In genomic region chr10:114541081-114541833, GRCh38 we compare ENCODE assay signal across 7 cellular contexts.
DNase-seq lines count a peak whose midpoint lies in the region; ATAC-seq and TF ChIP-seq lines count a peak whose summit lies in the region.

No MANE protein-coding gene starts in this region.

- DNase-seq in LHCN-M2 (ENCODE audit: low read depth) (peak; percentile 67), left ventricle myocardium inferior (peak; percentile 62), head of caudate nucleus (no peak), medulla oblongata (ENCODE audit: extremely low spot score) (no peak)
- peak; percentile 32 to 47 for DNase-seq in activated T-helper 1 cell treated with anti-CD3 and anti-CD28 coated beads, Interleukin-2, amount 50 U/mL, for 16 hours (ENCODE audit: low read depth in 1 of 2, low spot score in 1 of 2)
- DNase-seq in stimulated activated CD8-positive, alpha-beta memory T cell treated with anti-CD3 and anti-CD28 coated beads, Interleukin-15, amount 100 ng/mL, for 4 hours (ENCODE audit: low read depth in 2 of 2), result peak; percentile 35 to 48

- H3K36me3 ChIP-seq in left ventricle myocardium inferior, result peaks cover 55% of the 10 kb centered on the region

- no peaks in the 10 kb centered on the region for H3K9me3 ChIP-seq in left ventricle myocardium inferior (replicated peaks)

- intact Hi-C loops in left ventricle myocardium inferior (cut with micrococcal nuclease) (no loop called here), head of caudate nucleus (cut with DNase I) (loop anchor here (10.0 kb wide), 1 partner anchor 244 kb away; no protein-coding TSS in a partner anchor)

- no peak overlapping the region for H3K4me3 ChIP-seq in left ventricle myocardium inferior

- peaks cover 85% of the 10 kb centered on the region for H3K4me1 ChIP-seq in left ventricle myocardium inferior

- TF ChIP-seq CTCF in left ventricle myocardium inferior (IDR thresholded peaks at IDR 0.05; ENCODE audit: borderline replicate concordance), result no peak

- no peak for ATAC-seq in HG03457 (IDR thresholded peaks at IDR 0.05; ENCODE audit: unreplicated experiment)

- no peaks in the 10 kb centered on the region for H3K27me3 ChIP-seq in left ventricle myocardium inferior (ENCODE audit: low read depth)

- H3K27ac ChIP-seq in left ventricle myocardium inferior (replicated peaks), result peak overlapping the region; percentile 82

Comparison
In these comparisons a context has a peak if more than half of its experiments do, and no peak if none do; other contexts are left out.
1. DNase-seq: peak in LHCN-M2 (single experiment), activated T-helper 1 cell treated with anti-CD3 and anti-CD28 coated beads, Interleukin-2, amount 50 U/mL, for 16 hours (2 of 2), left ventricle myocardium inferior (single experiment) and stimulated activated CD8-positive, alpha-beta memory T cell treated with anti-CD3 and anti-CD28 coated beads, Interleukin-15, amount 100 ng/mL, for 4 hours (2 of 2); none in head of caudate nucleus (0 of 42) and medulla oblongata (single experiment).